ENCODE assay signal across 12 cellular contexts in the genomic region with DNA sequence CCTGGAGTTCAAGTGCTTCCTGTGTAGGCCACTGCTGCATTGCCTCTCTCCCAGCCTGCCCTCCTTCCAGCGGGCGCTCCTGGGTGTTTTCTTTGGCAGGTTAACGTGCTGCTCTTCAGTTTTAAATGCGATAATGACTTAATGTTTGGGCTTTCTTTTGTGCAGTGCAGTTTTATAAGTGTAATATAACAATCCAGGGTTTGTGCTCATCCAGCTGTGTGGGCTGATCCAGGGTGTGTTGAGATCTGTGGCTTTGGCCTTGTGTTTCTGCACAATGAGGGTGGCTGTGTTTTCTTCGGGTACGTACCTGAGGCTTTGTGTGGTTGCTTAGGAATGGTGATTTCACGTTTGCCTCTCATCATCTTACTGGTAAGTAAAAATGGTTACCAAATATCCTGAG.
"Had no signal": no experiment of that assay in that cellular context is flagged by ENCODE, and none has a peak within 500 bp of the region (broad histone marks: within the 10 kb centered on the region; RNA-seq: fewer than 3 reads in every experiment).

No MANE protein-coding gene starts in this region.

- DNase-seq: activated CD4-positive, alpha-beta T cell treated with anti-CD3 and anti-CD28 coated beads, Interleukin-2, amount 50 U/mL, for 4 hours; activated CD8-positive, alpha-beta memory T cell treated with anti-CD3 and anti-CD28 coated beads, Interleukin-2, amount 10 ng/mL, durations not matched to agents 7 days and 5 days; activated effector memory CD4-positive, alpha-beta T cell treated with anti-CD3 and anti-CD28 coated beads, Interleukin-2, amount 50 U/mL, for 16 hours; activated T-cell treated with anti-CD3 and anti-CD28 coated beads, Interleukin-2, amount 50 U/mL, for 24 hours; midbrain; naive thymus-derived CD4-positive, alpha-beta T cell; retina; SW 1271 had no signal

- H3K9me3 ChIP-seq: neutrophil, tibial nerve had no signal

- H3K27ac ChIP-seq: hepatocyte, neutrophil had no signal

- H3K36me3 ChIP-seq: neutrophil had no signal

- ATAC-seq: activated CD8-positive, alpha-beta memory T cell treated with anti-CD3 and anti-CD28 coated beads, Interleukin-2, amount 10 ng/mL, durations not matched to agents 7 days and 5 days; naive thymus-derived CD4-positive, alpha-beta T cell had no signal

- H3K4me3 ChIP-seq: hepatocyte, skin epidermis, tibial nerve had no signal

- H3K27me3 ChIP-seq: hepatocyte, neutrophil, tibial nerve had no signal
